Comparison of ENCODE assay signal across 1 cellular context in genomic region chr11:70660889-70661197, GRCh38.
TF ChIP-seq lines count a peak whose summit lies in the region.

No MANE protein-coding gene starts in this region.

TF ChIP-seq in H1, 55 proteins besides CTCF, POLR2A, EP300 and RAD21:
- TF ChIP-seq USF2 (IDR thresholded peaks at IDR 0.05; ENCODE audit: low read length) (no peak), KDM1A (IDR thresholded peaks at IDR 0.05; ENCODE audit: borderline replicate concordance, low read length) (no peak), MAFK (IDR thresholded peaks at IDR 0.05; ENCODE audit: low read depth, low read length) (no peak), SIRT6 (IDR thresholded peaks at IDR 0.05; ENCODE audit: low read length) (no peak), ATF2 (IDR thresholded peaks at IDR 0.05; ENCODE audit: low read length) (no peak), CHD2 (IDR thresholded peaks at IDR 0.05; ENCODE audit: low read length) (no peak), SP2 (IDR thresholded peaks at IDR 0.05; ENCODE audit: low read length) (no peak), ATF3 (IDR thresholded peaks at IDR 0.05; ENCODE audit: insufficient read depth, low read depth, low read length) (no peak), RXRA (IDR thresholded peaks at IDR 0.05; ENCODE audit: insufficient read depth, low read depth, low read length) (no peak), E2F6 (IDR thresholded peaks at IDR 0.05) (no peak), CEBPB (IDR thresholded peaks at IDR 0.05; ENCODE audit: low read depth, low read length) (no peak), SP4 (IDR thresholded peaks at IDR 0.05; ENCODE audit: low read length) (no peak), CREB1 (IDR thresholded peaks at IDR 0.05) (no peak), NANOG (IDR thresholded peaks at IDR 0.05; ENCODE audit: insufficient read depth, low read depth, low read length, poor library complexity, severe bottlenecking) (no peak), JUN (IDR thresholded peaks at IDR 0.05; ENCODE audit: low read depth, low read length) (no peak)
